Comparison of ENCODE assay signal across 1 cellular context in the genomic region with DNA sequence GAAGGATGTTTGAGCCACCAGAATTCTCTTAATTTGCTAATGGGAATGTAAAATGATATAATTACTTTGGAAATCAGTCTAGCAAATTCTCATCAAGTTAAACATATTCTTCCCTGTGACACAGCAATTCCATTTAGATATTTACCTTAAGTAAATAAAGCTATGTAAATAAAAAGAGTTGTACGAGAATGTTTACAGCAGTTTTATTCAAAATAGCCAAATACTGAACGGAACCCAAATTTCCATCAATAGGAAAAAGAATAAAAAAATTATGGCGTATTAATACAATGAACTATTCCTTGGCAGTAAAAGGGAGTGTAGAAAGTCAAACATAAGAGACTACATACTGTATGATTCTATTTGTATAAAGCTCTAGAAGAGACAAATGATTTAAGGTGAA.
A peak's percentile ranks its signal among the peaks of the same experiment; 100 is the strongest.
TF ChIP-seq lines count a peak whose summit lies in the region.

No MANE protein-coding gene starts in this region.

TF ChIP-seq in HepG2, 621 proteins besides CTCF, POLR2A, EP300 and RAD21:
- TF ChIP-seq ZSCAN21 (CRISPR knock-in tag; IDR thresholded peaks at IDR 0.05; ENCODE audit: borderline replicate concordance) = no peak
- no peak for TF ChIP-seq ZBTB20 (CRISPR knock-in tag; IDR thresholded peaks at IDR 0.05; ENCODE audit: borderline replicate concordance, low read depth)
- TF ChIP-seq FOXA1 (IDR thresholded peaks at IDR 0.05) = peak; percentile 85
- no peak for TF ChIP-seq FOXA1 (CRISPR knock-in tag; IDR thresholded peaks at IDR 0.05)
